In the genomic region with DNA sequence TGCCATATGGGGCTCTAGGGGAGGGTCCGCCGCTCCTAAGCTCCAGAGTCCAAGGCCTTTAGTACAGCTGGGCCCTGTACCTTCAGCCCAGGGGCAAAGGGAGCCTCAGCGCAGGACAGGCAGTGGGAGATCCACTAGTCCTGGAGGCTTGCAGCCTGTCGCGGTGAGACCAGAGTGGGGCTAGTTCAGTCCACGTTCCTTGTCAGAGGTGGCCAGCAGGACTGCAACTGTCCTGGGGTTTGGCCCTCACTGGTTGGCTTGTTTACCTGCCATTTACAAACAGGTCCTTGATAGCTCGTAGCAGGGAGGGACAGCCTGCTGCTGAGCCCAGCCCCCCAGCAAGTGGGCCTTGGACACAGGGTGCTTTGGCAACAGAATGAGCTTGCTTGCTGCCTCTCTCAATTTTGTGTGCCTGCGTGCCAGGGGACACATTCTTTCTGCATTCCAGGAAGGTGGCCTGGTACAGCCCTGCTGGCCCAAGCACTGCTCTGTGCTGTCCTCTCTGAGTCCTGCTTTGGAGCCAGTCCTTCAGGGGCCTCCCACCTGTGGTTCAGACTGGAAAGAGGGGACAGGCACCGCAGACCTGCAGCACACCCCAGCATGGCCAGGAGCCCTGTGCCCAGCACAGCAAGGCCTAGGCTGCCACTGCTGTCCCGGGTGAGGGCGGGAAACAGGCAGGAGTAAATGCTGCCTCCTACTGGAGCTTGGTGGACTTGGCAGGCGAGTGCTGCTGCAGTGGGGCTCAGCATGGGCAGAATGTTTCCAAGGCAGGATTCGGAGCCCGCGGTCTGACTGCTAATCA, we compare ENCODE assay signal across 1 cellular context.
TF ChIP-seq lines count a peak whose summit lies in the region.

No MANE protein-coding gene starts in this region.

TF ChIP-seq in liver, 16 proteins besides CTCF, POLR2A, EP300 and RAD21 (continued from another document):
- TF ChIP-seq, protein P1, sequence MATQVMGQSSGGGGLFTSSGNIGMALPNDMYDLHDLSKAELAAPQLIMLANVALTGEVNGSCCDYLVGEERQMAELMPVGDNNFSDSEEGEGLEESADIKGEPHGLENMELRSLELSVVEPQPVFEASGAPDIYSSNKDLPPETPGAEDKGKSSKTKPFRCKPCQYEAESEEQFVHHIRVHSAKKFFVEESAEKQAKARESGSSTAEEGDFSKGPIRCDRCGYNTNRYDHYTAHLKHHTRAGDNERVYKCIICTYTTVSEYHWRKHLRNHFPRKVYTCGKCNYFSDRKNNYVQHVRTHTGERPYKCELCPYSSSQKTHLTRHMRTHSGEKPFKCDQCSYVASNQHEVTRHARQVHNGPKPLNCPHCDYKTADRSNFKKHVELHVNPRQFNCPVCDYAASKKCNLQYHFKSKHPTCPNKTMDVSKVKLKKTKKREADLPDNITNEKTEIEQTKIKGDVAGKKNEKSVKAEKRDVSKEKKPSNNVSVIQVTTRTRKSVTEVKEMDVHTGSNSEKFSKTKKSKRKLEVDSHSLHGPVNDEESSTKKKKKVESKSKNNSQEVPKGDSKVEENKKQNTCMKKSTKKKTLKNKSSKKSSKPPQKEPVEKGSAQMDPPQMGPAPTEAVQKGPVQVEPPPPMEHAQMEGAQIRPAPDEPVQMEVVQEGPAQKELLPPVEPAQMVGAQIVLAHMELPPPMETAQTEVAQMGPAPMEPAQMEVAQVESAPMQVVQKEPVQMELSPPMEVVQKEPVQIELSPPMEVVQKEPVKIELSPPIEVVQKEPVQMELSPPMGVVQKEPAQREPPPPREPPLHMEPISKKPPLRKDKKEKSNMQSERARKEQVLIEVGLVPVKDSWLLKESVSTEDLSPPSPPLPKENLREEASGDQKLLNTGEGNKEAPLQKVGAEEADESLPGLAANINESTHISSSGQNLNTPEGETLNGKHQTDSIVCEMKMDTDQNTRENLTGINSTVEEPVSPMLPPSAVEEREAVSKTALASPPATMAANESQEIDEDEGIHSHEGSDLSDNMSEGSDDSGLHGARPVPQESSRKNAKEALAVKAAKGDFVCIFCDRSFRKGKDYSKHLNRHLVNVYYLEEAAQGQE (IDR thresholded peaks at IDR 0.05), result peak; percentile 20
- TF ChIP-seq NR2F2 (IDR thresholded peaks at IDR 0.05) (no peak), SP1 (IDR thresholded peaks at IDR 0.05) (peak; percentile 32), RXRA (IDR thresholded peaks at IDR 0.05) (peak in 1 of 2 donors; percentile 54), TAF1 (conservative IDR thresholded peaks at IDR 0.05) (no peak), JUND (IDR thresholded peaks at IDR 0.05) (no peak), HNF4G (IDR thresholded peaks at IDR 0.05) (peak; percentile 72), EGR1 (IDR thresholded peaks at IDR 0.05; ENCODE audit: low read depth in 2 of 2) (no peak), FOXA2 (IDR thresholded peaks at IDR 0.05) (no peak)
- TF ChIP-seq, protein P2, sequence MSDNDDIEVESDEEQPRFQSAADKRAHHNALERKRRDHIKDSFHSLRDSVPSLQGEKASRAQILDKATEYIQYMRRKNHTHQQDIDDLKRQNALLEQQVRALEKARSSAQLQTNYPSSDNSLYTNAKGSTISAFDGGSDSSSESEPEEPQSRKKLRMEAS (IDR thresholded peaks at IDR 0.05), result no peak
- TF ChIP-seq, protein P3, sequence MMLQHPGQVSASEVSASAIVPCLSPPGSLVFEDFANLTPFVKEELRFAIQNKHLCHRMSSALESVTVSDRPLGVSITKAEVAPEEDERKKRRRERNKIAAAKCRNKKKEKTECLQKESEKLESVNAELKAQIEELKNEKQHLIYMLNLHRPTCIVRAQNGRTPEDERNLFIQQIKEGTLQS (IDR thresholded peaks at IDR 0.05), result no peak
